1 cellular context compared by ENCODE assay signal in the genomic region with DNA sequence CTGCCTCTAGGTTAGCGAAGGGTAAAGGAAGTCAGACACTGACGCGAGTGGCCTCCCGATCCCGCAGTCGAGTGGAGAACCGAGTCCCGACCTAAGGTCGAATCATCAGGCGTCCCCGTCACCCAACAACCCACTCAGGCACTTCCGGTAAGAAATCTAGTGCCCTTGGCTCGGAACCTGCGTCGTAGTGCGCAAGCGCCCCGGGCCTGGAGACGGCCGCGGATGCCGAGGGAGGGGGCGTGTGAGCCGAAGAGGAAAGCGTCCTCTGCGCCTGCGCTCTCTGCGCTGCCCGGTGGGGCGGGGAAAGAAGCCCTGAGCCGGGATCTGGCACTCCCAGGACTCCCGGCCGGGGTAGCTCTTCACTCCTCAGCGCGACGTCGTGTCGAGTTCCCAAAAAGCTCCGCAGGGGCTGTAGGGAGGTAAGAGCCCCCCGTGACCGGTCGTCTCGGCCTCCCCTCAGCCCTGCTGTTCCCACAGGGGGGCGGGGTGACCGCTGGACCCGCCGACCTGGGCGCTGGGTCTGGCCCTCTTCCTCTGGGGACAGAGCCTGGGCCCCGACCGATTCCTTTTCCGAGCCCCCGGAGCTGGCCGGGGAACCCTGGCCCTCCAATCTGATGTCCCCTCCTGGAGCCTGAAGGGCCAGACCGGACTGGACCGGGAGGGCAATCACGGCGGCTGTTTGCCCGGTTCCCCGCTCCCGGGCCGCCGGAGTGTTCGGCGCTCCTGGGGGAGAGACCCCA.
TF ChIP-seq lines count a peak whose summit lies in the region.

ZFYVE16 (plus strand) TSS at position 330 of the 740 bp plus-strand sequence. CDS start 26,084 bp downstream, outside the sequence.

TF ChIP-seq in GM23338, 12 proteins besides CTCF, POLR2A, EP300 and RAD21:
- peak; percentile 52; the same call in 1 of the 2 replicates for TF ChIP-seq ETS1 (IDR thresholded peaks at IDR 0.05)
- TF ChIP-seq CREB1 (CRISPR knock-in tag; IDR thresholded peaks at IDR 0.05; ENCODE audit: low read depth), result no peak
- no peak for TF ChIP-seq EZH2phosphoT487 (IDR thresholded peaks at IDR 0.05; ENCODE audit: unreplicated experiment)
- TF ChIP-seq JUNB (IDR thresholded peaks at IDR 0.05; ENCODE audit: unreplicated experiment), result no peak
- no peak for TF ChIP-seq STAT1 (IDR thresholded peaks at IDR 0.05; ENCODE audit: unreplicated experiment)
- TF ChIP-seq POLR2AphosphoS5 (IDR thresholded peaks at IDR 0.05; ENCODE audit: low read depth), result peak; percentile 92
- TF ChIP-seq ZNF114 (CRISPR knock-in tag; IDR thresholded peaks at IDR 0.05), result no peak
- TF ChIP-seq ZNF331 (CRISPR knock-in tag; IDR thresholded peaks at IDR 0.05; ENCODE audit: low read depth), result no peak
- TF ChIP-seq ZNF462 (CRISPR knock-in tag; IDR thresholded peaks at IDR 0.05), result no peak
- no peak for TF ChIP-seq EZH2 (IDR thresholded peaks at IDR 0.05; ENCODE audit: low read depth, unreplicated experiment)
- TF ChIP-seq NANOG (IDR thresholded peaks at IDR 0.05; ENCODE audit: borderline replicate concordance), result no peak
- peak; percentile 21 for TF ChIP-seq REST (IDR thresholded peaks at IDR 0.05; ENCODE audit: unreplicated experiment)
